17 cellular contexts compared by ENCODE assay signal in the genomic region with DNA sequence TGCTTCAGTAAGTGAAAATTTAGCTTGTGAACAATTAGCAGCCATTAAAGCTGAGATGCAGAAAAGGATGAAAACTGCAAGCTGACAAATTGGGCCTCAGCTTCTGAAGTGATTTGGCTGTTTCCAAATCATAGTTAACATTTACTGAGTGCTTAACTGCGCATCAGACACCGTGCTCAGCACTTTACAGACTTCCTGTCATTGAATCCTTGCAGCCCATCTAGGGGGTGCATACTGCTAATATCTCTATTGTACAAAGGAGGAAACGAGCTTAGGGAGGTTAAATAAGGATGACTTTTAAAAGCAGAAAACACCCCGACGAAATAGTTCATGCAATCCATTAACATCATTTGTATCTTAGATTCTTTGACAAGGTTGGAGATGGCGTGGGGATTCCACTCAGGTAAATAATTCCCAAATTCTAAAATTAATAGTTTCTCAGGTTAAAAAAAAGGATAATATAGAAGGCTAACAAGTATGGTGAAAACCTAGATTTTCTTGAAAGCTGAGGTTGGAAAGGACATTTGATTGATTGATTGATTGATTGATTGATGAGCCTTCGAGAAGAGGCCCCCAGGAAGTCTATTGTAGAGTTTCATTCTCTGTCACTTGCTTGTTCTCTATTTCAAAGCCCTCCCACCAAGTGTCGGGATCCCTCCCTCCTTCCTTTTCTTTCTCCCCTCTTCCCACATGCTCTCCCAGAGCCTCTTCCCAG. TPM values are rescaled to one million over a fixed set of nuclear protein-coding genes. Genes with fewer than 3 reads are reported as not detected.
"Had no signal": no experiment of that assay in that cellular context is flagged by ENCODE, and none has a peak within 500 bp of the region (broad histone marks: within the 10 kb centered on the region; RNA-seq: fewer than 3 reads in every experiment).

No MANE protein-coding gene starts in this region.

- H3K27ac ChIP-seq: cardiac muscle cell, parathyroid adenoma, skin epidermis, transverse colon had no signal

- H3K79me2 ChIP-seq: parathyroid adenoma had no signal

- H3K4me1 ChIP-seq: parathyroid adenoma, transverse colon had no signal

- H3K9ac ChIP-seq: parathyroid adenoma had no signal

- DNase-seq: activated CD4-positive, alpha-beta memory T cell treated with anti-CD3 and anti-CD28 coated beads for 36 hours; activated CD4-positive, alpha-beta T cell treated with anti-CD3 and anti-CD28 coated beads for 36 hours; activated gamma-delta T cell; activated T-cell treated with anti-CD3 and anti-CD28 coated beads, Interleukin-2, amount 50 U/mL, for 72 hours; foreskin fibroblast; hypothalamus; mesendoderm; nephron progenitor cell; stimulated activated CD4-positive, alpha-beta T cell treated with anti-CD3 and anti-CD28 coated beads, Interleukin-15, amount 100 ng/mL, for 24 hours; stimulated activated CD4-positive, alpha-beta T cell treated with anti-CD3 and anti-CD28 coated beads, Interleukin-4, amount 100 ng/mL, for 1 hour; stimulated activated naive CD4-positive, alpha-beta T cell; T-helper 17 cell; transverse colon had no signal

- H3K4me3 ChIP-seq: cardiac muscle cell, skin epidermis, transverse colon had no signal

- ATAC-seq: activated CD4-positive, alpha-beta T cell treated with anti-CD3 and anti-CD28 coated beads for 36 hours; activated naive CD4-positive, alpha-beta T cell treated with anti-CD3 and anti-CD28 coated beads, Interleukin-2, amount 50 U/mL, for 72 hours; activated T-cell treated with anti-CD3 and anti-CD28 coated beads, Interleukin-2, amount 50 U/mL, for 72 hours; T-helper 17 cell had no signal

- H3K9me3 ChIP-seq: transverse colon had no signal

- H3K36me3 ChIP-seq: cardiac muscle cell, transverse colon had no signal

- H2AFZ ChIP-seq: parathyroid adenoma had no signal

RNA-seq across cellular contexts. Expression of gene EPHB3, which starts 23.5 kb away (rescaled TPM):
- total RNA-seq: activated CD4-positive, alpha-beta T cell treated with anti-CD3 and anti-CD28 coated beads for 36 hours had no signal
